In genomic region chr1:238664139-238664538, GRCh38 we compare ENCODE assay signal across 22 cellular contexts.
DNase-seq lines count a peak whose midpoint lies in the region; ATAC-seq and TF ChIP-seq lines count a peak whose summit lies in the region.
"Had no signal": no experiment of that assay in that cellular context is flagged by ENCODE, and none has a peak within 500 bp of the region (broad histone marks: within the 10 kb centered on the region; RNA-seq: fewer than 3 reads in every experiment).

No MANE protein-coding gene starts in this region.

- peaks cover 11% of the 10 kb centered on the region for H3K36me3 Mint-ChIP-seq in natural killer cell

- H2BK120ac ChIP-seq in mesendoderm (ENCODE audit: low read depth, low read length) = no peak overlapping the region

- intact Hi-C loops in natural killer cell (cut with micrococcal nuclease) = no loop called here

- no peak overlapping the region for H3K56ac ChIP-seq in mesendoderm (ENCODE audit: low read length)

- ATAC-seq in natural killer cell = no peak
- ATAC-seq in GM19467 (IDR thresholded peaks at IDR 0.05; ENCODE audit: unreplicated experiment) = no peak
- ATAC-seq in GM18861 (IDR thresholded peaks at IDR 0.05; ENCODE audit: unreplicated experiment) = no peak
- ATAC-seq: Right ventricle myocardium inferior had no signal

- no peak overlapping the region for H2AFZ ChIP-seq in smooth muscle cell (ENCODE audit: low read depth)

- no peak overlapping the region for H3K9ac ChIP-seq in mesendoderm (ENCODE audit: low read length)
- H3K9ac ChIP-seq in smooth muscle cell (ENCODE audit: low read depth) = no peak overlapping the region
- H3K9ac ChIP-seq: BLaER1 had no signal

- H2BK15ac ChIP-seq in mesendoderm (replicated peaks; ENCODE audit: low read depth) = no peak overlapping the region

- no CpG with 5 or more reads among the region's 2 CpGs for WGBS in mesendoderm (ENCODE audit: extremely low coverage, insufficient coverage, low lambda C conversion rate)
- 11% methylated on average over 2 of the region's 2 CpGs for whole genome bisulfite sequencing in smooth muscle cell (ENCODE audit: low lambda C conversion rate)

- H3K79me1 ChIP-seq in mesendoderm (ENCODE audit: low read length) = no peaks in the 10 kb centered on the region

- no peaks in the 10 kb centered on the region for H3K4me1 Mint-ChIP-seq in natural killer cell

- TF ChIP-seq CTCF in WERI-Rb-1 (IDR thresholded peaks at IDR 0.05; ENCODE audit: low read depth, low read length) (no peak), smooth muscle cell (IDR thresholded peaks at IDR 0.05; ENCODE audit: borderline replicate concordance, insufficient read depth, poor library complexity, severe bottlenecking) (no peak), natural killer cell (IDR thresholded peaks at IDR 0.05) (no peak)

- H3K4me1 ChIP-seq in mesendoderm (ENCODE audit: control insufficient read depth, low read depth, low read length) (no peaks in the 10 kb centered on the region), smooth muscle cell (ENCODE audit: low read depth) (no peaks in the 10 kb centered on the region)
- H3K4me1 ChIP-seq: SJSA1 had no signal

- H2AK5ac ChIP-seq in mesendoderm (ENCODE audit: low read length) = no peak overlapping the region

- peak overlapping the region; percentile 8 for H3K27ac ChIP-seq in WERI-Rb-1
- no peak overlapping the region for H3K27ac ChIP-seq in mesendoderm (ENCODE audit: low read depth, low read length)
- no peak overlapping the region for H3K27ac ChIP-seq in smooth muscle cell (ENCODE audit: low read depth)
- H3K27ac ChIP-seq: BLaER1, SJSA1 had no signal

- H3K9me3 ChIP-seq in WERI-Rb-1 (ENCODE audit: severe bottlenecking) (no peaks in the 10 kb centered on the region), smooth muscle cell (replicated peaks; ENCODE audit: low read depth) (no peaks in the 10 kb centered on the region)
- H3K9me3 ChIP-seq: BLaER1 had no signal

- H3K36me3 ChIP-seq in WERI-Rb-1 (no peaks in the 10 kb centered on the region), mesendoderm (ENCODE audit: control insufficient read depth, insufficient read depth, low read length) (no peaks in the 10 kb centered on the region), smooth muscle cell (ENCODE audit: low read depth) (no peaks in the 10 kb centered on the region)
- H3K36me3 ChIP-seq: BLaER1, SJSA1 had no signal

- H4K20me1 ChIP-seq in smooth muscle cell (ENCODE audit: low read depth) = no peaks in the 10 kb centered on the region
- H4K20me1 ChIP-seq: BLaER1 had no signal

- peaks cover 8 to 9% of the 10 kb centered on the region in 2 donors for H3K9me3 Mint-ChIP-seq in natural killer cell

- H3K4ac ChIP-seq in mesendoderm (ENCODE audit: low read depth, low read length) = no peak overlapping the region

- no peak overlapping the region for H3K18ac ChIP-seq in mesendoderm (ENCODE audit: low read length)

- H3K27me3 ChIP-seq in WERI-Rb-1 (ENCODE audit: insufficient read depth, low read depth, severe bottlenecking) (no peaks in the 10 kb centered on the region), mesendoderm (ENCODE audit: insufficient read depth, low read length, poor library complexity) (no peaks in the 10 kb centered on the region), smooth muscle cell (ENCODE audit: low read depth) (no peaks in the 10 kb centered on the region)
- H3K27me3 ChIP-seq: BLaER1, SJSA1 had no signal

- no peak overlapping the region for H3K4me3 ChIP-seq in WERI-Rb-1 (ENCODE audit: low read depth, low read length)
- no peak overlapping the region for H3K4me3 ChIP-seq in mesendoderm (ENCODE audit: low read length)
- H3K4me3 ChIP-seq in smooth muscle cell = no peak overlapping the region
- H3K4me3 ChIP-seq: BLaER1, SJSA1 had no signal

- H4K5ac ChIP-seq in mesendoderm (ENCODE audit: low read length) = no peak overlapping the region

- H3K23ac ChIP-seq in mesendoderm (ENCODE audit: low read length) = no peak overlapping the region

- DNase-seq in NCI-H446 treated with DMSO at 0.1 percent for 48 hours (lab: John Stamatoyannopoulos, UW) (peak; percentile 10), WERI-Rb-1 (peak; percentile 79), mesendoderm (peak; percentile 15), smooth muscle cell (lab: John Stamatoyannopoulos, UW; ENCODE audit: unreplicated experiment) (no peak), natural killer cell (no peak)
- DNase-seq: ACHN; CD4-positive, alpha-beta T cell; COR-L47; DMS153; GOT3; Karpas-422; NCI-H1417; NCI-H187 treated with DMSO at 0.1 percent for 48 hours; NCI-H510A treated with DMSO at 0.1 percent for 48 hours; NCI-H774; OCI-M1; SW 1271 had no signal

- H3F3A ChIP-seq in smooth muscle cell (ENCODE audit: low read depth) = peaks cover 3% of the 10 kb centered on the region

- H3K79me2 ChIP-seq in mesendoderm (ENCODE audit: control insufficient read depth, insufficient read depth, low read length) (no peaks in the 10 kb centered on the region), smooth muscle cell (ENCODE audit: low read depth) (no peaks in the 10 kb centered on the region)

- no peak overlapping the region for H2BK5ac ChIP-seq in mesendoderm (ENCODE audit: low read length)

- H4K8ac ChIP-seq in mesendoderm (ENCODE audit: low read depth, low read length) = no peak overlapping the region

- H3K27me3 Mint-ChIP-seq in natural killer cell (ENCODE audit: low read depth in 2 of 2) = no peaks in the 10 kb centered on the region
- H3K27me3 Mint-ChIP-seq: CD4-positive, alpha-beta T cell had no signal

- H3K4me2 ChIP-seq in mesendoderm (ENCODE audit: low read length) = no peak overlapping the region
- H3K4me2 ChIP-seq in smooth muscle cell = peak overlapping the region; percentile 42
- H3K4me2 ChIP-seq: BLaER1 had no signal

- no peak overlapping the region for H3K27ac Mint-ChIP-seq in natural killer cell
- H3K27ac Mint-ChIP-seq: CD4-positive, alpha-beta T cell had no signal

- H3K4me3 Mint-ChIP-seq in natural killer cell = no peak overlapping the region
- H3K4me3 Mint-ChIP-seq: CD4-positive, alpha-beta T cell had no signal

Comparison
In these comparisons a context has a peak if more than half of its experiments do, and no peak if none do; other contexts are left out.
1. DNase-seq: peak in NCI-H446 treated with DMSO at 0.1 percent for 48 hours (single experiment), WERI-Rb-1 (single experiment) and mesendoderm (single experiment); none in smooth muscle cell (single experiment) and natural killer cell (single experiment).